1 cellular context compared by ENCODE assay signal in genomic region chr1:12650001-12650421, GRCh38.
TF ChIP-seq lines count a peak whose summit lies in the region.

No MANE protein-coding gene starts in this region.

TF ChIP-seq in IMR-90, 13 proteins besides CTCF, POLR2A, EP300 and RAD21 (continued from another document):
- TF ChIP-seq, protein P1, sequence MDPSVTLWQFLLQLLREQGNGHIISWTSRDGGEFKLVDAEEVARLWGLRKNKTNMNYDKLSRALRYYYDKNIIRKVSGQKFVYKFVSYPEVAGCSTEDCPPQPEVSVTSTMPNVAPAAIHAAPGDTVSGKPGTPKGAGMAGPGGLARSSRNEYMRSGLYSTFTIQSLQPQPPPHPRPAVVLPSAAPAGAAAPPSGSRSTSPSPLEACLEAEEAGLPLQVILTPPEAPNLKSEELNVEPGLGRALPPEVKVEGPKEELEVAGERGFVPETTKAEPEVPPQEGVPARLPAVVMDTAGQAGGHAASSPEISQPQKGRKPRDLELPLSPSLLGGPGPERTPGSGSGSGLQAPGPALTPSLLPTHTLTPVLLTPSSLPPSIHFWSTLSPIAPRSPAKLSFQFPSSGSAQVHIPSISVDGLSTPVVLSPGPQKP (IDR thresholded peaks at IDR 0.05; ENCODE audit: borderline replicate concordance, low read depth, low read length): no peak
TF ChIP-seq in IMR-90: peak in this region for 0.
